In the genomic region with DNA sequence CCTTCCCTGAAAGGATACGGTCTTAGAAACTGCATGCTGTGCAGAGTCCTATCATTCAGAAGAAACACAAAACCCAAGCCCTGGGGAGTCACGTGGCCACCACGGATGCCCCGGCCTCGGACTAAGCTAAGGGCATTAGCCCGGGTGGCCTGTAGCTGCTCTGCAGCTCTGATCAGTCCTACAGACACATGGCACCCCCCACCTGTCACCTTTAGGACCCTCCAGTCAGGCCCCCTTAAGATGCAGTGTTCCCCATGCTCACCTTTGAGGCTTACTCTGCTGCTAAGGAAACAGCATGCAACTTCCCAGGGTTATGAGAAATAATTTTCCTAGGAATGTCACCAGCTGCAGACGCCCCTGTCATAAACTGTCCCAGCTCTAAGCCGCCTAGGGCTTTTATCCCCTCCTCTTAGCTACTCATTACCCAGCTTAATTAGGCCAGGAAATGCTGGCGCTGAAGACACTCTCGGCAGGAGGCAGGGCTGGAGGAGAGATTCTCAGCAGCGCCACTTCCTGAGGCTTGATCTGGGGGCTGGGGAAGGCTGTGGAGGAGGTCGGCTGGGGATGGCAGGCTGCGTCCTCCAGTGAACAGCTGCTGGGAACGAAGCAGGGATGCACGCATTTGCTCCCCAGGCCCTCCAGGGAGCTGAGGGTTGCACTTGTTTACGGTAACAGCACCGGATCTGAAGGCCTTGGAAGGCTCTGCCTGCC, we compare ENCODE assay signal across 9 cellular contexts. TPM values are rescaled to one million over a fixed set of nuclear protein-coding genes. Genes with fewer than 3 reads are reported as not detected.
DNase-seq lines count a peak whose midpoint lies in the region; ATAC-seq and TF ChIP-seq lines count a peak whose summit lies in the region.
"Had no signal": no experiment of that assay in that cellular context is flagged by ENCODE, and none has a peak within 500 bp of the region (broad histone marks: within the 10 kb centered on the region; RNA-seq: fewer than 3 reads in every experiment).

No MANE protein-coding gene starts in this region.

- H3K79me2 ChIP-seq in neural cell (replicated peaks; ENCODE audit: insufficient read depth, low read length) = no peaks in the 10 kb centered on the region
- H3K79me2 ChIP-seq in MM.1S (ENCODE audit: low read length) = no peaks in the 10 kb centered on the region

- no peak overlapping the region for H3K27ac Mint-ChIP-seq in activated CD8-positive, alpha-beta T cell treated with anti-CD3 and anti-CD28 coated beads for 36 hours

- H3K4me1 ChIP-seq in MM.1S (ENCODE audit: low read length) = no peaks in the 10 kb centered on the region
- H3K4me1 ChIP-seq: A549 had no signal

- H3K9me3 ChIP-seq in neural cell (ENCODE audit: low read length) = no peaks in the 10 kb centered on the region
- no peaks in the 10 kb centered on the region for H3K9me3 ChIP-seq in MM.1S (replicated peaks; ENCODE audit: insufficient read depth, low read length)
- H3K9me3 ChIP-seq: A549 had no signal

- H2AFZ ChIP-seq in neural cell (ENCODE audit: low read depth, low read length) (peak overlapping the region; percentile 34), MM.1S (ENCODE audit: low read length) (no peak overlapping the region)

- DNase-seq in NCI-H2107 treated with DMSO at 0.1 percent for 48 hours (lab: John Stamatoyannopoulos, UW; ENCODE audit: unreplicated experiment) = peak; percentile 38
- no peak for DNase-seq in NCI-H2107 (lab: John Stamatoyannopoulos, UW)
- peak; percentile 71 for DNase-seq in HuH-7.5 (ENCODE audit: low spot score)
- peak; percentile 19 for DNase-seq in activated CD8-positive, alpha-beta T cell treated with anti-CD3 and anti-CD28 coated beads for 36 hours
- DNase-seq in GDM1 (lab: John Stamatoyannopoulos, UW) = no peak
- no peak for DNase-seq in MM.1S
- DNase-seq in dermis blood vessel endothelial cell = no peak

- H3K27ac ChIP-seq in neural cell (ENCODE audit: low read length) (peak overlapping the region; percentile 78), MM.1S (ENCODE audit: low read length) (no peak overlapping the region)
- H3K27ac ChIP-seq: A549 had no signal

- CTCF ChIA-PET in activated CD8-positive, alpha-beta T cell treated with anti-CD3 and anti-CD28 coated beads for 36 hours (lab: Charles Lee) = interaction anchor here (1.1 to 1.4 kb wide), 3 partner anchors 8 to 95 kb away, joined by 3 read pairs; no protein-coding TSS in a partner anchor

- TF ChIP-seq CTCF in activated CD8-positive, alpha-beta T cell treated with anti-CD3 and anti-CD28 coated beads for 36 hours (IDR thresholded peaks at IDR 0.05) = no peak
- TF ChIP-seq CTCF in neural cell (IDR thresholded peaks at IDR 0.05; ENCODE audit: poor library complexity, severe bottlenecking) (peak; percentile 33), MM.1S (IDR thresholded peaks at IDR 0.05; ENCODE audit: low read length) (no peak)

- H3K9me3 Mint-ChIP-seq in activated CD8-positive, alpha-beta T cell treated with anti-CD3 and anti-CD28 coated beads for 36 hours = no peaks in the 10 kb centered on the region

- no peaks in the 10 kb centered on the region for H3K9me2 ChIP-seq in neural cell (ENCODE audit: insufficient read depth, low read length)
- H3K9me2 ChIP-seq in MM.1S (replicated peaks; ENCODE audit: insufficient read depth, low read length) = no peaks in the 10 kb centered on the region

- peak; percentile 49 for ATAC-seq in activated CD8-positive, alpha-beta T cell treated with anti-CD3 and anti-CD28 coated beads for 36 hours
- ATAC-seq: A549 had no signal

- H3F3A ChIP-seq in neural cell (ENCODE audit: insufficient read depth, low read length, poor library complexity, severe bottlenecking) (no peaks in the 10 kb centered on the region), MM.1S (ENCODE audit: insufficient read depth, low read length) (no peaks in the 10 kb centered on the region)

- no peaks in the 10 kb centered on the region for H3K27me3 ChIP-seq in neural cell (ENCODE audit: insufficient read depth, low read depth, low read length)
- no peaks in the 10 kb centered on the region for H3K27me3 ChIP-seq in MM.1S (replicated peaks; ENCODE audit: insufficient read depth, low read length)

- H3K36me3 ChIP-seq in neural cell (ENCODE audit: insufficient read depth, low read length) (no peaks in the 10 kb centered on the region), MM.1S (replicated peaks; ENCODE audit: insufficient read depth, low read length) (no peaks in the 10 kb centered on the region)

- H3K4me3 ChIP-seq in neural cell (ENCODE audit: low read length) = peak overlapping the region; percentile 59
- H3K4me3 ChIP-seq in MM.1S (ENCODE audit: low read length) = no peak overlapping the region
- H3K4me3 ChIP-seq: A549 had no signal

- no peaks in the 10 kb centered on the region for H4K20me1 ChIP-seq in neural cell (ENCODE audit: insufficient read depth)
- H4K20me1 ChIP-seq in MM.1S (ENCODE audit: insufficient read depth, low read length) = no peaks in the 10 kb centered on the region

- H3K36me3 Mint-ChIP-seq in activated CD8-positive, alpha-beta T cell treated with anti-CD3 and anti-CD28 coated beads for 36 hours (ENCODE audit: low read depth) = no peaks in the 10 kb centered on the region

- peak; percentile 69 for TF ChIP-seq EP300 in neural cell (conservative IDR thresholded peaks at IDR 0.05; ENCODE audit: poor library complexity, severe bottlenecking)

- no peak overlapping the region for H3K4me3 Mint-ChIP-seq in activated CD8-positive, alpha-beta T cell treated with anti-CD3 and anti-CD28 coated beads for 36 hours

- peak overlapping the region; percentile 79 for H3K4me2 ChIP-seq in neural cell (ENCODE audit: low read length)
- no peak overlapping the region for H3K4me2 ChIP-seq in MM.1S (ENCODE audit: low read depth, low read length)
- H3K4me2 ChIP-seq: A549 had no signal

- intact Hi-C loops in activated CD8-positive, alpha-beta T cell treated with anti-CD3 and anti-CD28 coated beads for 36 hours (cut with micrococcal nuclease) = no loop called here

- TF ChIP-seq RAD21 in neural cell (conservative IDR thresholded peaks at IDR 0.05) = peak; percentile 41

- H3K9ac ChIP-seq in neural cell (ENCODE audit: low read length) (peak overlapping the region; percentile 57), MM.1S (ENCODE audit: low read length) (no peak overlapping the region)

- peaks cover 13% of the 10 kb centered on the region for H3K4me1 Mint-ChIP-seq in activated CD8-positive, alpha-beta T cell treated with anti-CD3 and anti-CD28 coated beads for 36 hours (ENCODE audit: low read depth)

- no peaks in the 10 kb centered on the region for H3K27me3 Mint-ChIP-seq in activated CD8-positive, alpha-beta T cell treated with anti-CD3 and anti-CD28 coated beads for 36 hours

- POLR2A ChIA-PET in activated CD8-positive, alpha-beta T cell treated with anti-CD3 and anti-CD28 coated beads for 36 hours (lab: Charles Lee) = interaction anchor here (1.9 kb wide), 1 partner anchor 13 kb away, joined by 6 read pairs; no protein-coding TSS in a partner anchor

TF ChIP-seq in neural cell, 6 proteins besides CTCF, POLR2A, EP300 and RAD21:
- peak; percentile 63 for TF ChIP-seq MXI1 (conservative IDR thresholded peaks at IDR 0.05; ENCODE audit: poor library complexity, severe bottlenecking)
- peak; percentile 60 for TF ChIP-seq TAF1 (IDR thresholded peaks at IDR 0.05; ENCODE audit: low read depth)
- peak; percentile 22 for TF ChIP-seq SMC3 (conservative IDR thresholded peaks at IDR 0.05; ENCODE audit: poor library complexity)
- peak; percentile 63 for TF ChIP-seq POLR2AphosphoS5 (IDR thresholded peaks at IDR 0.05)
- no peak for TF ChIP-seq EZH2 (IDR thresholded peaks at IDR 0.05; ENCODE audit: borderline replicate concordance, insufficient read depth, low read length, poor library complexity, severe bottlenecking)
- TF ChIP-seq, protein P1, sequence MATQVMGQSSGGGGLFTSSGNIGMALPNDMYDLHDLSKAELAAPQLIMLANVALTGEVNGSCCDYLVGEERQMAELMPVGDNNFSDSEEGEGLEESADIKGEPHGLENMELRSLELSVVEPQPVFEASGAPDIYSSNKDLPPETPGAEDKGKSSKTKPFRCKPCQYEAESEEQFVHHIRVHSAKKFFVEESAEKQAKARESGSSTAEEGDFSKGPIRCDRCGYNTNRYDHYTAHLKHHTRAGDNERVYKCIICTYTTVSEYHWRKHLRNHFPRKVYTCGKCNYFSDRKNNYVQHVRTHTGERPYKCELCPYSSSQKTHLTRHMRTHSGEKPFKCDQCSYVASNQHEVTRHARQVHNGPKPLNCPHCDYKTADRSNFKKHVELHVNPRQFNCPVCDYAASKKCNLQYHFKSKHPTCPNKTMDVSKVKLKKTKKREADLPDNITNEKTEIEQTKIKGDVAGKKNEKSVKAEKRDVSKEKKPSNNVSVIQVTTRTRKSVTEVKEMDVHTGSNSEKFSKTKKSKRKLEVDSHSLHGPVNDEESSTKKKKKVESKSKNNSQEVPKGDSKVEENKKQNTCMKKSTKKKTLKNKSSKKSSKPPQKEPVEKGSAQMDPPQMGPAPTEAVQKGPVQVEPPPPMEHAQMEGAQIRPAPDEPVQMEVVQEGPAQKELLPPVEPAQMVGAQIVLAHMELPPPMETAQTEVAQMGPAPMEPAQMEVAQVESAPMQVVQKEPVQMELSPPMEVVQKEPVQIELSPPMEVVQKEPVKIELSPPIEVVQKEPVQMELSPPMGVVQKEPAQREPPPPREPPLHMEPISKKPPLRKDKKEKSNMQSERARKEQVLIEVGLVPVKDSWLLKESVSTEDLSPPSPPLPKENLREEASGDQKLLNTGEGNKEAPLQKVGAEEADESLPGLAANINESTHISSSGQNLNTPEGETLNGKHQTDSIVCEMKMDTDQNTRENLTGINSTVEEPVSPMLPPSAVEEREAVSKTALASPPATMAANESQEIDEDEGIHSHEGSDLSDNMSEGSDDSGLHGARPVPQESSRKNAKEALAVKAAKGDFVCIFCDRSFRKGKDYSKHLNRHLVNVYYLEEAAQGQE (IDR thresholded peaks at IDR 0.05; ENCODE audit: borderline replicate concordance) = peak; percentile 95

RNA-seq across cellular contexts. Expression of gene ADA2, which starts 47.2 kb away (rescaled TPM):
- 10 to 100 TPM; 11.3 to 13.8 TPM for total RNA-seq in activated CD8-positive, alpha-beta T cell treated with anti-CD3 and anti-CD28 coated beads for 36 hours
- 5.5 and 6.3 TPM in 2 replicates for polyA plus RNA-seq in neural cell
- polyA minus RNA-seq in neural cell = 8.5 and 10.1 TPM in 2 replicates
- total RNA-seq in dermis blood vessel endothelial cell = 5.3 and 8.9 TPM in 2 replicates

Comparison
In these comparisons a context has a peak if more than half of its experiments do, and no peak if none do; other contexts are left out.
1. DNase-seq: peak in NCI-H2107 treated with DMSO at 0.1 percent for 48 hours (single experiment), HuH-7.5 (single experiment) and activated CD8-positive, alpha-beta T cell treated with anti-CD3 and anti-CD28 coated beads for 36 hours (single experiment); none in NCI-H2107 (single experiment), GDM1 (single experiment), MM.1S (single experiment) and dermis blood vessel endothelial cell (single experiment).